In the genomic region with DNA sequence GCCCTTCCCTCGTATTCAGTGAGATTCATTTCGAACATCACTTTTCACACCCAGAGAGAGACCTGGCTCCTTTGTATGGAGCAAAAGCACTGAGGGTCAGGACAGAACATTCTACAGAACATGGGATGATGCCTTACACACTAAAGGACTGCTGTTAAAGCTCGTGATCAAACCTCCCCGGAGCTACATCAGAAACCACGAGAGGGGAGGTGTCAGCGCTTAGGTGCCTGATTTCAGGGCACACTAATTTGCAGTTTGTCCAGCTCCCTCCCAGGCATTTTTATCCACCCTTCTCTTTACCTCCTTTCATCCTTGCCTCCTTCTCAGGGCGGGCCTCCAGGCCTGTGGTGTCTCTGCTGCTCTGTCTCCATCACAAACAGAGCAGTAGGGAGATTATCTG, we compare ENCODE assay signal across 25 cellular contexts.
"Had no signal": no experiment of that assay in that cellular context is flagged by ENCODE, and none has a peak within 500 bp of the region (broad histone marks: within the 10 kb centered on the region; RNA-seq: fewer than 3 reads in every experiment).

No MANE protein-coding gene starts in this region.

- H3K4me2 ChIP-seq: PC-9 had no signal

- ATAC-seq: activated CD8-positive, alpha-beta memory T cell treated with anti-CD3 and anti-CD28 coated beads, Interleukin-2, amount 10 ng/mL, durations not matched to agents 7 days and 5 days had no signal

- H3K36me3 Mint-ChIP-seq: activated CD8-positive, alpha-beta memory T cell treated with anti-CD3 and anti-CD28 coated beads, Interleukin-2, amount 10 ng/mL, durations not matched to agents 7 days and 5 days; activated naive CD4-positive, alpha-beta T cell treated with anti-CD3 and anti-CD28 coated beads, Interleukin-2, amount 50 U/mL, for 24 hours had no signal

- DNase-seq: activated CD4-positive, alpha-beta T cell treated with anti-CD3 and anti-CD28 coated beads for 1 hour; activated CD4-positive, alpha-beta T cell treated with anti-CD3 and anti-CD28 coated beads, Interleukin-2, amount 10 ng/mL, durations not matched to agents 24 days and 14 days; activated CD4-positive, alpha-beta T cell treated with anti-CD3 and anti-CD28 coated beads, Interleukin-2, amount 50 U/mL, for 48 hours; activated CD8-positive, alpha-beta memory T cell treated with anti-CD3 and anti-CD28 coated beads, Interleukin-2, amount 10 ng/mL, durations not matched to agents 7 days and 5 days; activated effector memory CD4-positive, alpha-beta T cell treated with Interleukin-2 at 50 U/mL for 16 hours; activated naive CD4-positive, alpha-beta T cell; activated T-cell treated with anti-CD3 and anti-CD28 coated beads, Interleukin-2, amount 50 U/mL, for 24 hours; aorta; central memory CD4-positive, alpha-beta T cell; KG1; NCI-H1092; NCI-H1417; NCI-H1930; NCI-H2107; NCI-H2171 treated with DMSO at 0.1 percent for 48 hours; NCI-H226; NCI-H526; NCI-H82; NK-92 treated with Interleukin-12 subunit alpha and Interleukin-12 subunit beta, amount 100 ng/mL, for 24 hours; PC-9; SHP77 treated with DMSO at 0.1 percent for 48 hours had no signal

- H3K4me3 ChIP-seq: breast epithelium, PC-9 had no signal

- H3K4me3 Mint-ChIP-seq: activated CD4-positive, alpha-beta T cell treated with anti-CD3 and anti-CD28 coated beads, Interleukin-2, amount 10 ng/mL, durations not matched to agents 24 days and 14 days; activated CD8-positive, alpha-beta memory T cell treated with anti-CD3 and anti-CD28 coated beads, Interleukin-2, amount 10 ng/mL, durations not matched to agents 7 days and 5 days; activated naive CD4-positive, alpha-beta T cell treated with anti-CD3 and anti-CD28 coated beads, Interleukin-2, amount 50 U/mL, for 24 hours; activated T-cell treated with anti-CD3 and anti-CD28 coated beads, Interleukin-2, amount 50 U/mL, for 24 hours; activated T-helper 1 cell treated with anti-CD3 and anti-CD28 coated beads, Interleukin-12 subunit alpha, Interleukin-12 subunit beta, Interleukin-2, Interleukin-4 antibody, amounts not matched to agents 30 ng/mL and 10 ng/mL and 1 ng/mL, durations not matched to agents 14 hours and 24 hours and 36 hours; T-helper 1 cell treated with Interleukin-12 subunit alpha and Interleukin-12 subunit beta and Interleukin-4 antibody, amounts not matched to agents 30 μg/mL and 1 μg/mL, for 36 hours had no signal

- H3K4me1 ChIP-seq: breast epithelium had no signal

- H3K27ac ChIP-seq: breast epithelium, PC-9 had no signal

- H3K4me1 Mint-ChIP-seq: activated CD4-positive, alpha-beta T cell treated with anti-CD3 and anti-CD28 coated beads, Interleukin-2, amount 10 ng/mL, durations not matched to agents 24 days and 14 days; activated CD8-positive, alpha-beta memory T cell treated with anti-CD3 and anti-CD28 coated beads, Interleukin-2, amount 10 ng/mL, durations not matched to agents 7 days and 5 days; activated naive CD4-positive, alpha-beta T cell treated with anti-CD3 and anti-CD28 coated beads, Interleukin-2, amount 50 U/mL, for 24 hours had no signal

- H3K36me3 ChIP-seq: breast epithelium had no signal

- H3K27ac Mint-ChIP-seq: activated CD4-positive, alpha-beta T cell treated with anti-CD3 and anti-CD28 coated beads, Interleukin-2, amount 10 ng/mL, durations not matched to agents 24 days and 14 days; activated CD8-positive, alpha-beta memory T cell treated with anti-CD3 and anti-CD28 coated beads, Interleukin-2, amount 10 ng/mL, durations not matched to agents 7 days and 5 days; activated naive CD4-positive, alpha-beta T cell treated with anti-CD3 and anti-CD28 coated beads, Interleukin-2, amount 50 U/mL, for 24 hours; activated T-cell treated with anti-CD3 and anti-CD28 coated beads, Interleukin-2, amount 50 U/mL, for 24 hours; activated T-helper 1 cell treated with anti-CD3 and anti-CD28 coated beads, Interleukin-12 subunit alpha, Interleukin-12 subunit beta, Interleukin-2, Interleukin-4 antibody, amounts not matched to agents 30 ng/mL and 10 ng/mL and 1 ng/mL, durations not matched to agents 14 hours and 24 hours and 36 hours; T-helper 1 cell treated with Interleukin-12 subunit alpha and Interleukin-12 subunit beta and Interleukin-4 antibody, amounts not matched to agents 30 μg/mL and 1 μg/mL, for 36 hours had no signal

- H2AFZ ChIP-seq: PC-9 had no signal

- H3K27me3 ChIP-seq: breast epithelium had no signal

- H3K9me3 ChIP-seq: breast epithelium had no signal

- H3K9me3 Mint-ChIP-seq: activated CD4-positive, alpha-beta T cell treated with anti-CD3 and anti-CD28 coated beads, Interleukin-2, amount 10 ng/mL, durations not matched to agents 24 days and 14 days; activated naive CD4-positive, alpha-beta T cell treated with anti-CD3 and anti-CD28 coated beads, Interleukin-2, amount 50 U/mL, for 24 hours; activated T-cell treated with anti-CD3 and anti-CD28 coated beads, Interleukin-2, amount 50 U/mL, for 24 hours; activated T-helper 1 cell treated with anti-CD3 and anti-CD28 coated beads, Interleukin-12 subunit alpha, Interleukin-12 subunit beta, Interleukin-2, Interleukin-4 antibody, amounts not matched to agents 30 ng/mL and 10 ng/mL and 1 ng/mL, durations not matched to agents 14 hours and 24 hours and 36 hours; T-helper 1 cell treated with Interleukin-12 subunit alpha and Interleukin-12 subunit beta and Interleukin-4 antibody, amounts not matched to agents 30 μg/mL and 1 μg/mL, for 36 hours had no signal
